Comparison of ENCODE assay signal across 9 cellular contexts in genomic region chr4:169008478-169008877, GRCh38. TPM values are rescaled to one million over a fixed set of nuclear protein-coding genes. Genes with fewer than 3 reads are reported as not detected.
DNase-seq lines count a peak whose midpoint lies in the region; ATAC-seq and TF ChIP-seq lines count a peak whose summit lies in the region.
"Had no signal": no experiment of that assay in that cellular context is flagged by ENCODE, and none has a peak within 500 bp of the region (broad histone marks: within the 10 kb centered on the region; RNA-seq: fewer than 3 reads in every experiment).

No MANE protein-coding gene starts in this region.

- H2BK120ac ChIP-seq in trophoblast cell (ENCODE audit: insufficient read depth, low read length, poor library complexity), result no peak overlapping the region

- H3K79me2 ChIP-seq in OCI-LY7 (ENCODE audit: insufficient read depth, low read depth, low read length) (peaks cover 24% of the 10 kb centered on the region; the same call in 1 of the 2 replicates), trophoblast cell (ENCODE audit: control insufficient read depth, insufficient read depth, low read length, poor library complexity) (peaks cover 7% of the 10 kb centered on the region)

- no peak for DNase-seq in OCI-LY7 (ENCODE audit: low spot score)
- no peak for DNase-seq in endothelial cell (ENCODE audit: low spot score)
- no peak for DNase-seq in trophoblast cell
- DNase-seq in activated CD4-positive, alpha-beta T cell treated with anti-CD3 and anti-CD28 coated beads for 48 hours, result no peak
- DNase-seq in activated CD4-positive, CD25-positive, alpha-beta regulatory T cell (lab: John Stamatoyannopoulos, UW), result no peak
- DNase-seq: MM.1S had no signal

- no peak overlapping the region for H2BK12ac ChIP-seq in trophoblast cell (ENCODE audit: low read length)

- H3K4me1 Mint-ChIP-seq in endothelial cell (ENCODE audit: unreplicated experiment), result peaks cover 16% of the 10 kb centered on the region

- peaks cover 11% of the 10 kb centered on the region for H3K79me1 ChIP-seq in trophoblast cell (ENCODE audit: low read length)

- H3K27ac ChIP-seq in OCI-LY7 (ENCODE audit: low read depth, low read length, poor library complexity, severe bottlenecking) (no peak overlapping the region), trophoblast cell (ENCODE audit: low read depth, low read length) (no peak overlapping the region)

- peak overlapping the region; percentile 91 for H3K27ac Mint-ChIP-seq in endothelial cell (ENCODE audit: unreplicated experiment)

- no peaks in the 10 kb centered on the region for H3K9me3 Mint-ChIP-seq in endothelial cell (ENCODE audit: unreplicated experiment)

- no peak overlapping the region for H4K91ac ChIP-seq in trophoblast cell (ENCODE audit: low read depth, low read length)

- TF ChIP-seq CTCF in GM12875 (IDR thresholded peaks at IDR 0.05; ENCODE audit: borderline replicate concordance, insufficient read depth, low read depth, low read length) (no peak), OCI-LY7 (conservative IDR thresholded peaks at IDR 0.05; ENCODE audit: low read length) (no peak), endothelial cell (IDR thresholded peaks at IDR 0.05; ENCODE audit: unreplicated experiment) (no peak)

- WGBS in trophoblast cell (ENCODE audit: extremely low coverage, insufficient coverage, insufficient read length), result no CpG with 5 or more reads among the region's 4 CpGs

- H3K27me3 ChIP-seq in trophoblast cell (ENCODE audit: insufficient read depth, low read length), result no peaks in the 10 kb centered on the region

- no peak overlapping the region for H2AK5ac ChIP-seq in trophoblast cell (ENCODE audit: low read length)

- peaks cover 32% of the 10 kb centered on the region for H3K4me1 ChIP-seq in OCI-LY7 (ENCODE audit: insufficient read depth, low read length, poor library complexity, severe bottlenecking)
- H3K4me1 ChIP-seq in trophoblast cell (ENCODE audit: control insufficient read depth in 1 of 2, insufficient read depth in 2 of 2, low read length in 2 of 2), result peaks cover 2% of the 10 kb centered on the region in 2 experiments

- no peak overlapping the region for H4K12ac ChIP-seq in trophoblast cell (ENCODE audit: low read depth, low read length)

- peaks cover 4% of the 10 kb centered on the region; the same call in 1 of the 2 replicates for H3K9me2 ChIP-seq in OCI-LY7 (ENCODE audit: insufficient read depth, low read length)

- no peaks in the 10 kb centered on the region for H4K20me1 ChIP-seq in OCI-LY7 (ENCODE audit: insufficient read depth, low read length)

- H3K4me2 ChIP-seq in OCI-LY7 (ENCODE audit: low read length) (peak overlapping the region; percentile 97), trophoblast cell (ENCODE audit: low read length) (peak overlapping the region; percentile 75)

- H2BK5ac ChIP-seq in trophoblast cell (ENCODE audit: low read depth, low read length, poor library complexity), result no peak overlapping the region

- CTCF ChIA-PET in OCI-LY7 (lab: Charles Lee; ENCODE audit: unreplicated experiment), result interaction anchor here (1.0 to 1.3 kb wide), 2 partner anchors 9 to 13 kb away, joined by 3 to 4 read pairs; no protein-coding TSS in a partner anchor

- BruUV-seq in OCI-LY7 (replicated peaks; lab: Mats Ljungman, UMichigan), result no TSS peak

- no peaks in the 10 kb centered on the region for H3K9me3 ChIP-seq in OCI-LY7 (ENCODE audit: low read length)
- no peaks in the 10 kb centered on the region for H3K9me3 ChIP-seq in trophoblast cell (ENCODE audit: insufficient read depth, low read depth, low read length)

- intact Hi-C loops in OCI-LY7 (cut with micrococcal nuclease; ENCODE audit: unreplicated experiment), result loop anchor here (5.0 kb wide), 1 partner anchor 749 kb away; the partner anchor contains the start of gene HPF1

- no peak overlapping the region for H3K23ac ChIP-seq in trophoblast cell (ENCODE audit: low read length)

- H3K36me3 Mint-ChIP-seq in endothelial cell (ENCODE audit: low read depth, unreplicated experiment), result peaks cover 4% of the 10 kb centered on the region

- H3K27me3 Mint-ChIP-seq in endothelial cell (ENCODE audit: unreplicated experiment), result peaks cover 1% of the 10 kb centered on the region

- H3K36me3 ChIP-seq in OCI-LY7 (ENCODE audit: insufficient read depth, low read length) (peaks cover 30% of the 10 kb centered on the region), trophoblast cell (ENCODE audit: control insufficient read depth in 1 of 2, insufficient read depth in 2 of 2, low read length in 2 of 2) (no peaks in the 10 kb centered on the region)

- POLR2A ChIA-PET in OCI-LY7 (lab: Charles Lee), result interaction anchor here (0.7 to 1.1 kb wide), 4 partner anchors 8 to 17 kb away, joined by 3 to 8 read pairs (median 3); no protein-coding TSS in a partner anchor

- H3K18ac ChIP-seq in trophoblast cell (ENCODE audit: low read length), result no peak overlapping the region

- H3K4me3 ChIP-seq in GM12875 (ENCODE audit: low read depth, low read length), result peak overlapping the region; percentile 82
- H3K4me3 ChIP-seq in OCI-LY7 (ENCODE audit: low read depth, low read length, poor library complexity, severe bottlenecking), result peak overlapping the region; percentile 93
- H3K4me3 ChIP-seq in trophoblast cell (ENCODE audit: low read depth, low read length), result no peak overlapping the region

- H3K14ac ChIP-seq in trophoblast cell (ENCODE audit: low read length), result no peak overlapping the region

- no peak overlapping the region for H4K8ac ChIP-seq in trophoblast cell (ENCODE audit: low read depth, low read length)

- peak overlapping the region; percentile 95 for H3K4me3 Mint-ChIP-seq in endothelial cell (ENCODE audit: unreplicated experiment)

- ATAC-seq in GM18907 (IDR thresholded peaks at IDR 0.05; ENCODE audit: unreplicated experiment) (no peak), HG02870 (IDR thresholded peaks at IDR 0.05; ENCODE audit: unreplicated experiment) (no peak)

- no peak overlapping the region for H3K9ac ChIP-seq in trophoblast cell (ENCODE audit: low read length)

- peak overlapping the region; percentile 18 for H3K4ac ChIP-seq in trophoblast cell (ENCODE audit: low read depth, low read length)

- no peak overlapping the region for H2AFZ ChIP-seq in OCI-LY7 (ENCODE audit: low read length)
- H2AFZ ChIP-seq in trophoblast cell (ENCODE audit: insufficient read depth, low read length, poor library complexity), result no peak overlapping the region

RNA-seq across cellular contexts. Expression of gene CBR4, which starts 1.6 kb away (rescaled TPM):
- 18.7 and 21.9 TPM in 2 replicates for total RNA-seq in OCI-LY7 (2014; rRNA removed; shearing (Covaris generic))
- 40.9 and 49.3 TPM in 2 replicates for total RNA-seq in OCI-LY7 (2022)
- total RNA-seq in endothelial cell (ENCODE audit: unreplicated experiment), result 21.4 TPM
- 9.1 and 9.7 TPM in 2 replicates for polyA plus RNA-seq in trophoblast cell (2013)
